8 cellular contexts compared by ENCODE assay signal in genomic region chr5:141922827-141923442, GRCh38. TPM values are rescaled to one million over a fixed set of nuclear protein-coding genes. Genes with fewer than 3 reads are reported as not detected.
A peak's percentile ranks its signal among the peaks of the same experiment; 100 is the strongest.
DNase-seq lines count a peak whose midpoint lies in the region; TF ChIP-seq lines count a peak whose summit lies in the region.
"Not testable (repeated sequence)": the region's sequence is repeated elsewhere in the genome, so short reads cannot be mapped to it uniquely, and the experiment has no call there.

No MANE protein-coding gene starts in this region.

- H3K27me3 ChIP-seq in H7 (ENCODE audit: control insufficient read depth, insufficient read depth, low read length); OCI-LY3 (ENCODE audit: low read depth, low read length); effector memory CD4-positive, alpha-beta T cell (replicated peaks; ENCODE audit: control insufficient read depth, insufficient read depth, low read length, poor library complexity, severe bottlenecking); iPS-15b (ENCODE audit: control insufficient read depth, insufficient read depth, low read length); stomach smooth muscle (ENCODE audit: control insufficient read depth in 1 of 2, insufficient read depth in 2 of 2, low read length in 2 of 2): not testable (repeated sequence)

- H3K4me2 ChIP-seq in OCI-LY3 (ENCODE audit: low read length): peak overlapping the region; percentile 76

- intact Hi-C loops in activated naive CD4-positive, alpha-beta T cell treated with anti-CD3 and anti-CD28 coated beads for 36 hours (cut with micrococcal nuclease): loop anchor here (1.0 kb wide), 4 partner anchors 37 to 300 kb away; partner anchors contain the start of gene RNF14

- CTCF ChIA-PET in activated naive CD4-positive, alpha-beta T cell treated with anti-CD3 and anti-CD28 coated beads for 36 hours (lab: Charles Lee): interaction anchor here (0.5 to 4.1 kb wide), 9 partner anchors 38 to 331 kb away, joined by 3 to 33 read pairs (median 4); partner anchors contain the start of gene PCDH1

- H3K9me3 Mint-ChIP-seq in activated naive CD4-positive, alpha-beta T cell treated with anti-CD3 and anti-CD28 coated beads for 36 hours; nephron progenitor cell: not testable (repeated sequence)

- H3K27ac ChIP-seq in C4-2B (peak overlapping the region; percentile 90), OCI-LY3 (ENCODE audit: low read length) (peak overlapping the region; percentile 87), stomach smooth muscle (ENCODE audit: low read length) (peak overlapping the region; percentile 98)
- H3K27ac ChIP-seq in effector memory CD4-positive, alpha-beta T cell (ENCODE audit: insufficient read depth, low read length, poor library complexity, severe bottlenecking): peak overlapping the region; percentile 96

- H3K79me2 ChIP-seq in OCI-LY3 (ENCODE audit: low read length): peaks cover 13% of the 10 kb centered on the region

- H3K4me3 Mint-ChIP-seq in activated naive CD4-positive, alpha-beta T cell treated with anti-CD3 and anti-CD28 coated beads for 36 hours: peak overlapping the region; percentile 90
- peak overlapping the region; percentile 85 for H3K4me3 Mint-ChIP-seq in nephron progenitor cell

- TF ChIP-seq CTCF in C4-2B (conservative IDR thresholded peaks at IDR 0.05); OCI-LY3 (IDR thresholded peaks at IDR 0.05; ENCODE audit: low read depth, low read length); nephron progenitor cell (IDR thresholded peaks at IDR 0.05): not testable (repeated sequence)

- peaks cover 13% of the 10 kb centered on the region for H3K36me3 Mint-ChIP-seq in activated naive CD4-positive, alpha-beta T cell treated with anti-CD3 and anti-CD28 coated beads for 36 hours (ENCODE audit: low read depth)
- H3K36me3 Mint-ChIP-seq in nephron progenitor cell (ENCODE audit: low read depth): peaks cover 28% of the 10 kb centered on the region

- peaks cover 18% of the 10 kb centered on the region for H3K4me1 Mint-ChIP-seq in activated naive CD4-positive, alpha-beta T cell treated with anti-CD3 and anti-CD28 coated beads for 36 hours (ENCODE audit: low read depth)
- peaks cover 23% of the 10 kb centered on the region for H3K4me1 Mint-ChIP-seq in nephron progenitor cell

- H3K36me3 ChIP-seq in H7 (replicated peaks; ENCODE audit: control insufficient read depth, insufficient read depth, low read length): peaks cover 16% of the 10 kb centered on the region
- not testable (repeated sequence) for H3K36me3 ChIP-seq in OCI-LY3 (replicated peaks; ENCODE audit: low read depth, low read length)
- H3K36me3 ChIP-seq in effector memory CD4-positive, alpha-beta T cell (ENCODE audit: control insufficient read depth, insufficient read depth, low read length): peaks cover 19% of the 10 kb centered on the region
- peaks cover 17% of the 10 kb centered on the region for H3K36me3 ChIP-seq in iPS-15b (ENCODE audit: control insufficient read depth, insufficient read depth, low read length)
- H3K36me3 ChIP-seq in stomach smooth muscle (ENCODE audit: control insufficient read depth in 2 of 2, insufficient read depth in 2 of 2, low read length in 2 of 2): peaks cover 19 to 21% of the 10 kb centered on the region in 2 donors

- H4K20me1 ChIP-seq in OCI-LY3 (ENCODE audit: insufficient read depth, low read length): not testable (repeated sequence)

- H3K27ac Mint-ChIP-seq in activated naive CD4-positive, alpha-beta T cell treated with anti-CD3 and anti-CD28 coated beads for 36 hours: peak overlapping the region; percentile 93
- not testable (repeated sequence) for H3K27ac Mint-ChIP-seq in nephron progenitor cell

- peak overlapping the region; percentile 39; the same call in 1 of the 2 replicates for H2AFZ ChIP-seq in OCI-LY3 (ENCODE audit: low read depth, low read length)

- H3K4me1 ChIP-seq in OCI-LY3 (ENCODE audit: low read length); iPS-15b (ENCODE audit: control insufficient read depth, insufficient read depth, low read length): not testable (repeated sequence)
- H3K4me1 ChIP-seq in effector memory CD4-positive, alpha-beta T cell (ENCODE audit: control insufficient read depth, insufficient read depth, low read length, poor library complexity, severe bottlenecking): peaks cover 11% of the 10 kb centered on the region
- H3K4me1 ChIP-seq in stomach smooth muscle (ENCODE audit: control insufficient read depth, insufficient read depth, low read length): peaks cover 12% of the 10 kb centered on the region

- H3K4me3 ChIP-seq in H7 (ENCODE audit: insufficient read depth, low read depth, low read length) (peak overlapping the region; percentile 78), OCI-LY3 (ENCODE audit: low read length) (peak overlapping the region; percentile 97), iPS-15b (ENCODE audit: low read depth, low read length) (peak overlapping the region; percentile 91), stomach smooth muscle (ENCODE audit: low read length in 2 of 2) (peak overlapping the region; percentile 80 to 89)
- H3K4me3 ChIP-seq in effector memory CD4-positive, alpha-beta T cell (ENCODE audit: insufficient read depth, low read depth, low read length, poor library complexity, severe bottlenecking): peak overlapping the region; percentile 74

- not testable (repeated sequence) for H3K9me3 ChIP-seq in OCI-LY3 (ENCODE audit: insufficient read depth, low read length); effector memory CD4-positive, alpha-beta T cell (ENCODE audit: control insufficient read depth, low read length); iPS-15b (ENCODE audit: control insufficient read depth, insufficient read depth, low read length); stomach smooth muscle (ENCODE audit: control insufficient read depth in 2 of 2, low read length in 2 of 2)

- not testable (repeated sequence) for DNase-seq in H7; effector memory CD4-positive, alpha-beta T cell; nephron progenitor cell
- DNase-seq in activated naive CD4-positive, alpha-beta T cell treated with anti-CD3 and anti-CD28 coated beads for 36 hours: peak; percentile 39

- H3K9ac ChIP-seq in OCI-LY3 (ENCODE audit: low read length): peak overlapping the region; percentile 97
- peak overlapping the region; percentile 90 for H3K9ac ChIP-seq in iPS-15b (ENCODE audit: low read depth, low read length)
- H3K9ac ChIP-seq in stomach smooth muscle (ENCODE audit: low read length in 2 of 2): peak overlapping the region; percentile 98 to 99

- not testable (repeated sequence) for H3K27me3 Mint-ChIP-seq in activated naive CD4-positive, alpha-beta T cell treated with anti-CD3 and anti-CD28 coated beads for 36 hours (ENCODE audit: low read depth); nephron progenitor cell (ENCODE audit: low read depth, poor library complexity)

RNA-seq across cellular contexts. Expression of gene DELE1, which starts 0.7 kb away (rescaled TPM):
- total RNA-seq in H7 (2014; rRNA removed; shearing (Covaris generic)): 61.7 and 83.1 TPM in 2 replicates
- total RNA-seq in activated naive CD4-positive, alpha-beta T cell treated with anti-CD3 and anti-CD28 coated beads for 36 hours: 10 to 100 TPM; 48.0 to 50.6 TPM

RNA-seq across cellular contexts. Expression of gene PCDH12, which starts 35.1 kb away (rescaled TPM):
- 0.10 TPM in 1 of 2 replicates, not detected in the other for total RNA-seq in H7 (2014; rRNA removed; shearing (Covaris generic))
- total RNA-seq in activated naive CD4-positive, alpha-beta T cell treated with anti-CD3 and anti-CD28 coated beads for 36 hours: 1 to 10 TPM in 1 of 2 experiments, under 1 TPM in 1; 0.43 to 1.1 TPM

RNA-seq across cellular contexts. Expression of gene PCDH1, which starts 44.7 kb away (rescaled TPM):
- 66.8 and 67.1 TPM in 2 replicates for total RNA-seq in H7 (2014; rRNA removed; shearing (Covaris generic))
- total RNA-seq in activated naive CD4-positive, alpha-beta T cell treated with anti-CD3 and anti-CD28 coated beads for 36 hours: not detected

RNA-seq across cellular contexts. Expression of gene RNF14, which starts 46.0 kb away (rescaled TPM):
- total RNA-seq in H7 (2014; rRNA removed; shearing (Covaris generic)): 52.3 and 55.3 TPM in 2 replicates
- total RNA-seq in activated naive CD4-positive, alpha-beta T cell treated with anti-CD3 and anti-CD28 coated beads for 36 hours: 10 to 100 TPM; 29.8 to 35.6 TPM

Comparison
In these comparisons a context has a peak if more than half of its experiments do, and no peak if none do; other contexts are left out.
1. RNA of gene PCDH1, which starts 44.7 kb away (total RNA-seq): 66.8 to 67.1 TPM in H7; not detected in activated naive CD4-positive, alpha-beta T cell treated with anti-CD3 and anti-CD28 coated beads for 36 hours; every median in the first group is over 10 times any median in the second.
2. Peak in every context shown above with its lines, with median percentiles within 50 percentile points of each other: H3K27ac ChIP-seq, H3K4me3 ChIP-seq and H3K9ac ChIP-seq.